Comparison of ENCODE assay signal across 8 cellular contexts in the genomic region with DNA sequence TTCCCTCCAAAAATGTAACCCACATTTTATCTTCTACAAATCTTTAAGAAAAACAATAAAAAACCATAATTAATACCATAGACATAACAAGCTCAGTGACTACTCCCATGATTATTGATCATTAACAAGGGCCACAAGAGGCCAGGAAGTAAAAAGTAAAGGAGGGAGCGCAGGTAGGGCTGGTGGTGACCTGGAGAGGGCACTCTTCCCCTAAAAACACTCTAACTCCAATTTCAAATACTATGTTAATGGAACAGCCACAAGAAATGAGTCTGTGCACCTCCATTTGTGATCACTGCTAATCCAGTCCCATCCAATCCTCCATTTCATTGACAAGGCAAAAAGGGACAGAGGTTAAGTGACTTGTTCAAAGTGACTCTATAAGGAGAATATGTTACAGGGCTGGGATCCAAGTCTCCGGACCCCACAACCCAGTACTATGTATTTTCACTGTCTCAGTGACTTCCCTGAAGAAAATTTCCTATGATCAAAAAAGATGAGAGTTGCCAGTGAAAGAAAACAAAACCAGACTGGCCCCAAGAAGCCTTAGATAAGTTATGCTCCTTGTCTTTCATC. TPM values are rescaled to one million over a fixed set of nuclear protein-coding genes. Genes with fewer than 3 reads are reported as not detected.
DNase-seq lines count a peak whose midpoint lies in the region; ATAC-seq, FAIRE-seq and TF ChIP-seq lines count a peak whose summit lies in the region.

No MANE protein-coding gene starts in this region.

- TF ChIP-seq POLR2A in K562 (conservative IDR thresholded peaks at IDR 0.05), result no peak

- H3K9ac ChIP-seq in K562 (ENCODE audit: insufficient read depth in 1 of 2, low read depth in 2 of 2, low read length in 2 of 2), result no peak overlapping the region

- FAIRE-seq in K562 (lab: Jason Lieb, UNC), result peak; percentile 83

- no peaks in the 10 kb centered on the region for H3K4me1 ChIP-seq in K562 (replicated peaks in 1 of 2; ENCODE audit: control insufficient read depth in 2 of 2, insufficient read depth in 2 of 2, low read length in 2 of 2)

- H3K27me3 ChIP-seq in K562 (ENCODE audit: control insufficient read depth in 2 of 2, insufficient read depth in 2 of 2, low read length in 2 of 2), result no peaks in the 10 kb centered on the region

- H2AFZ ChIP-seq in K562 (ENCODE audit: low read depth, low read length), result no peak overlapping the region

- no peaks in the 10 kb centered on the region for H4K20me1 ChIP-seq in K562 (replicated peaks; ENCODE audit: control insufficient read depth, insufficient read depth, low read length)

- DNase-seq in DMS53 treated with DMSO at 0.1 percent for 48 hours (lab: John Stamatoyannopoulos, UW; ENCODE audit: unreplicated experiment), result peak; percentile 12
- peak; percentile 32 for DNase-seq in NCI-H82 treated with DMSO at 0.1 percent for 48 hours (lab: John Stamatoyannopoulos, UW; ENCODE audit: unreplicated experiment)
- peak; percentile 54 to 67 (median 62) for DNase-seq in K562 (ENCODE audit: extremely low read depth in 1 of 4, low spot score in 3 of 4)
- DNase-seq in medulla oblongata (ENCODE audit: extremely low spot score), result peak; percentile 5
- DNase-seq in NCI-H1930 (lab: John Stamatoyannopoulos, UW), result no peak

- CTCF ChIA-PET in K562 (lab: Yijun Ruan, JAX; ENCODE audit: low intra/inter-chr PET ratio), result interaction anchor here (0.6 to 3.3 kb wide), 3 partner anchors 26 to 543 kb away, joined by 4 to 24 read pairs (median 4); no protein-coding TSS in a partner anchor

- TF ChIP-seq EP300 in K562 (IDR thresholded peaks at IDR 0.05; ENCODE audit: low read length), result no peak

- no peak overlapping the region for H3K4me3 ChIP-seq in K562

- peak; percentile 67 for ATAC-seq in GM21825 (IDR thresholded peaks at IDR 0.05; ENCODE audit: unreplicated experiment)
- ATAC-seq in K562, result peak; percentile 98
- no peak for ATAC-seq in HG03196 (IDR thresholded peaks at IDR 0.05; ENCODE audit: unreplicated experiment)
- ATAC-seq in GM19324 (IDR thresholded peaks at IDR 0.05; ENCODE audit: low FRiP score, unreplicated experiment), result no peak

- H3K27ac ChIP-seq in K562 (ENCODE audit: extremely low read depth, low read depth, low read length), result no peak overlapping the region

- no TSS peak for BruUV-seq in K562 (replicated peaks; lab: Mats Ljungman, UMichigan)

- H3K4me2 ChIP-seq in K562 (ENCODE audit: insufficient read depth, low read length), result no peak overlapping the region

- 69% methylated on average over 2 of the region's 2 CpGs for WGBS in K562 (ENCODE audit: insufficient coverage, low coverage, missing lambda C conversion rate)

- H3K9me3 ChIP-seq in K562 (replicated peaks; ENCODE audit: control insufficient read depth, insufficient read depth, low read depth, low read length), result no peaks in the 10 kb centered on the region

- in situ Hi-C loops in K562 (cut with MboI), result loop anchor here (25.0 kb wide), 1 partner anchor 534 kb away; no protein-coding TSS in a partner anchor

- TF ChIP-seq CTCF in K562 (IDR thresholded peaks at IDR 0.05 in 2 of 3, conservative IDR thresholded peaks at IDR 0.05 in 1 of 3; ENCODE audit: insufficient read depth in 2 of 3, low read depth in 1 of 3, low read length in 3 of 3), result peak; percentile 77 to 88 (median 86)

- peak; percentile 70 to 84 for TF ChIP-seq RAD21 in K562 (CRISPR knock-in tag; conservative IDR thresholded peaks at IDR 0.05 in 1 of 2, IDR thresholded peaks at IDR 0.05 in 1 of 2)

- POLR2A ChIA-PET in K562 (lab: Yijun Ruan, JAX), result no interaction called here

- peaks cover 32% of the 10 kb centered on the region; the same call in 2 of the 3 replicates for H3K36me3 ChIP-seq in K562 (ENCODE audit: control insufficient read depth, insufficient read depth, low read length)

- H3K79me2 ChIP-seq in K562 (ENCODE audit: control insufficient read depth, insufficient read depth, low read length), result no peaks in the 10 kb centered on the region

- intact Hi-C loops in K562 (cut with micrococcal nuclease), result loop anchor here (1.0 to 5.0 kb wide), 2 partner anchors 173 to 544 kb away; no protein-coding TSS in a partner anchor

- no peaks in the 10 kb centered on the region for H3K9me1 ChIP-seq in K562 (ENCODE audit: control insufficient read depth, insufficient read depth, low read length)

TF ChIP-seq in K562, 482 proteins besides CTCF, POLR2A, EP300 and RAD21 (continues in another document):
- TF ChIP-seq ZNF311 (CRISPR knock-in tag; IDR thresholded peaks at IDR 0.05) (no peak), ARID2 (IDR thresholded peaks at IDR 0.05) (0 out of 2 replicates have a peak, but pooled peaks have one; percentile 52), HNRNPLL (IDR thresholded peaks at IDR 0.05; ENCODE audit: low read depth, low read length, poor library complexity, severe bottlenecking) (no peak), NONO (IDR thresholded peaks at IDR 0.05; ENCODE audit: low read depth in 2 of 2, low read length in 1 of 2) (no peak), HOXB6 (CRISPR knock-in tag; IDR thresholded peaks at IDR 0.05; ENCODE audit: borderline replicate concordance) (no peak), U2AF2 (optimal IDR thresholded peaks at IDR 0.05; ENCODE audit: low read depth, low read length) (no peak), FOXA1 (IDR thresholded peaks at IDR 0.05; ENCODE audit: borderline replicate concordance) (no peak), HMG20A (CRISPR knock-in tag; conservative IDR thresholded peaks at IDR 0.05) (no peak), FOXA3 (CRISPR knock-in tag; conservative IDR thresholded peaks at IDR 0.05 in 1 of 2, IDR thresholded peaks at IDR 0.05 in 1 of 2) (no peak), STAT5B (CRISPR knock-in tag; IDR thresholded peaks at IDR 0.05) (no peak), ELF1 (tag; IDR thresholded peaks at IDR 0.05) (0 out of 2 replicates have a peak, but pooled peaks have one; percentile 30)
- TF ChIP-seq, protein P1, sequence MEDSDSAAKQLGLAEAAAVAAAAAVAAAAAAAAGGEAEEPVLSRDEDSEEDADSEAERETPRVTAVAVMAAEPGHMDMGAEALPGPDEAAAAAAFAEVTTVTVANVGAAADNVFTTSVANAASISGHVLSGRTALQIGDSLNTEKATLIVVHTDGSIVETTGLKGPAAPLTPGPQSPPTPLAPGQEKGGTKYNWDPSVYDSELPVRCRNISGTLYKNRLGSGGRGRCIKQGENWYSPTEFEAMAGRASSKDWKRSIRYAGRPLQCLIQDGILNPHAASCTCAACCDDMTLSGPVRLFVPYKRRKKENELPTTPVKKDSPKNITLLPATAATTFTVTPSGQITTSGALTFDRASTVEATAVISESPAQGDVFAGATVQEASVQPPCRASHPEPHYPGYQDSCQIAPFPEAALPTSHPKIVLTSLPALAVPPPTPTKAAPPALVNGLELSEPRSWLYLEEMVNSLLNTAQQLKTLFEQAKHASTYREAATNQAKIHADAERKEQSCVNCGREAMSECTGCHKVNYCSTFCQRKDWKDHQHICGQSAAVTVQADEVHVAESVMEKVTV (CRISPR knock-in tag; IDR thresholded peaks at IDR 0.05), result peak; percentile 65
- TF ChIP-seq, protein P2, sequence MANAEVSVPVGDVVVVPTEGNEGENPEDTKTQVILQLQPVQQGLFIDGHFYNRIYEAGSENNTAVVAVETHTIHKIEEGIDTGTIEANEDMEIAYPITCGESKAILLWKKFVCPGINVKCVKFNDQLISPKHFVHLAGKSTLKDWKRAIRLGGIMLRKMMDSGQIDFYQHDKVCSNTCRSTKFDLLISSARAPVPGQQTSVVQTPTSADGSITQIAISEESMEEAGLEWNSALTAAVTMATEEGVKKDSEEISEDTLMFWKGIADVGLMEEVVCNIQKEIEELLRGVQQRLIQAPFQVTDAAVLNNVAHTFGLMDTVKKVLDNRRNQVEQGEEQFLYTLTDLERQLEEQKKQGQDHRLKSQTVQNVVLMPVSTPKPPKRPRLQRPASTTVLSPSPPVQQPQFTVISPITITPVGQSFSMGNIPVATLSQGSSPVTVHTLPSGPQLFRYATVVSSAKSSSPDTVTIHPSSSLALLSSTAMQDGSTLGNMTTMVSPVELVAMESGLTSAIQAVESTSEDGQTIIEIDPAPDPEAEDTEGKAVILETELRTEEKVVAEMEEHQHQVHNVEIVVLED (CRISPR knock-in tag; IDR thresholded peaks at IDR 0.05), result no peak
- TF ChIP-seq, protein P3, sequence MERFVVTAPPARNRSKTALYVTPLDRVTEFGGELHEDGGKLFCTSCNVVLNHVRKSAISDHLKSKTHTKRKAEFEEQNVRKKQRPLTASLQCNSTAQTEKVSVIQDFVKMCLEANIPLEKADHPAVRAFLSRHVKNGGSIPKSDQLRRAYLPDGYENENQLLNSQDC (CRISPR knock-in tag; IDR thresholded peaks at IDR 0.05), result no peak

RNA-seq across cellular contexts. Expression of a gene that starts 41.2 kb away (rescaled TPM):
- 50.0 and 58.7 TPM in 2 replicates for total RNA-seq in K562 (2011; cell fraction: chromatin; rRNA removed; ENCODE audit: low replicate concordance)
- 38.8 and 40.5 TPM in 2 replicates for total RNA-seq in K562 (2011; cell fraction: nucleolus; rRNA removed)
- 45.3 and 53.1 TPM in 2 replicates for total RNA-seq in K562 (2011; cell fraction: nucleoplasm; rRNA removed)
- total RNA-seq in K562 (2014; rRNA removed) (165 and 178 TPM in 2 replicates), K562 (2014; rRNA removed; fragmentation: Illumina TruSeq; extraction: Trizol) (78.6 and 88.5 TPM in 2 replicates), K562 (2015; rRNA removed; fragmentation: Illumina TruSeq; extraction: Trizol) (86.3 and 90.5 TPM in 2 replicates), K562 (2021) (119 and 121 TPM in 2 replicates)
- polyA plus RNA-seq in K562 (2011; rRNA removed) (61.8 and 70.0 TPM in 2 replicates), K562 (2014; fragmentation: Illumina TruSeq; extraction: Trizol) (89.7 and 92.9 TPM in 2 replicates), K562 (2014; fragmentation: Nextera tagmentation; extraction: Ambion mirVana) (10 to 100 TPM; 31.4 to 43.5 TPM), K562 (2014; rRNA removed) (135 and 139 TPM in 2 replicates)
- polyA plus RNA-seq in K562 (2011; cell fraction: cytosol; rRNA removed), result 36.8 and 74.4 TPM in 2 replicates
- polyA plus RNA-seq in K562 (2011; cell fraction: nucleus; rRNA removed), result 66.3 and 77.5 TPM in 2 replicates
- 96.3 and 133 TPM in 2 replicates for polyA plus RNA-seq in K562 (2012)
- 23.8 and 24.0 TPM in 2 replicates for polyA minus RNA-seq in K562 (2011; rRNA and poly(A)+ RNA removed)
- 23.1 and 27.0 TPM in 2 replicates for polyA minus RNA-seq in K562 (2011; cell fraction: cytosol; rRNA and poly(A)+ RNA removed)
- 15.8 and 23.3 TPM in 2 replicates for polyA minus RNA-seq in K562 (2011; cell fraction: nucleus; rRNA and poly(A)+ RNA removed)

Comparison
In these comparisons a context has a peak if more than half of its experiments do, and no peak if none do; other contexts are left out.
1. DNase-seq: peak in DMS53 treated with DMSO at 0.1 percent for 48 hours (single experiment), NCI-H82 treated with DMSO at 0.1 percent for 48 hours (single experiment), K562 (4 of 4) and medulla oblongata (single experiment); none in NCI-H1930 (0 of 2).
2. ATAC-seq: peak in GM21825 (single experiment) and K562 (single experiment); none in HG03196 (single experiment) and GM19324 (single experiment).